In genomic region chr12:123445388-123446344, GRCh38 we compare ENCODE assay signal across 9 cellular contexts. TPM values are rescaled to one million over a fixed set of nuclear protein-coding genes. Genes with fewer than 3 reads are reported as not detected.
DNase-seq lines count a peak whose midpoint lies in the region; ATAC-seq and TF ChIP-seq lines count a peak whose summit lies in the region.
"Had no signal": no experiment of that assay in that cellular context is flagged by ENCODE, and none has a peak within 500 bp of the region (broad histone marks: within the 10 kb centered on the region; RNA-seq: fewer than 3 reads in every experiment).

No MANE protein-coding gene starts in this region.

- peak; percentile 48 for TF ChIP-seq POLR2A in GM19193 (IDR thresholded peaks at IDR 0.05; ENCODE audit: extremely low read depth, insufficient read depth, insufficient read length)

- no peaks in the 10 kb centered on the region for H3K36me3 ChIP-seq in heart right ventricle

- H3K27me3 ChIP-seq in heart right ventricle = no peaks in the 10 kb centered on the region

- intact Hi-C loops in heart right ventricle (cut with DNase I) = no loop called here

- WGBS in heart right ventricle, 2 donors = 47 to 48% methylated on average over 18 of the region's 18 CpGs

- DNase-seq in T1000 (lab: John Stamatoyannopoulos, UW) (peak; percentile 46), heart right ventricle (peak; percentile 28 to 32), KG1 (lab: John Stamatoyannopoulos, UW) (no peak), inferior parietal cortex (ENCODE audit: extremely low spot score) (no peak)
- DNase-seq in stimulated activated naive CD4-positive, alpha-beta T cell treated with Interleukin-2 at 50 U/mL for 16 hours (lab: John Stamatoyannopoulos, UW) = no peak
- DNase-seq: NCI-H446 treated with DMSO at 0.1 percent for 48 hours had no signal

- H3K9me3 ChIP-seq in heart right ventricle = no peaks in the 10 kb centered on the region

- peak overlapping the region in 9 of 10 donors; percentile 28 to 90 (median 79) for H3K27ac ChIP-seq in heart right ventricle
- peak overlapping the region in 18 of 21 experiments; percentile 27 to 89 (median 60) for H3K27ac ChIP-seq in skin epidermis

- peaks cover 8 to 44% (median 28%) of the 10 kb centered on the region in 9 donors for H3K4me1 ChIP-seq in heart right ventricle

- TF ChIP-seq CTCF in heart right ventricle (IDR thresholded peaks at IDR 0.05) = no peak

- H3K4me3 ChIP-seq in heart right ventricle = peak overlapping the region in 3 of 10 donors; percentile 2 to 16 (median 13)
- no peak overlapping the region for H3K4me3 ChIP-seq in skin epidermis

- ATAC-seq in heart right ventricle (peak; percentile 73 to 88 (median 76)), GM18861 (IDR thresholded peaks at IDR 0.05; ENCODE audit: unreplicated experiment) (no peak)

RNA-seq across cellular contexts. Expression of gene RILPL2, which starts 9.2 kb away (rescaled TPM):
- 1 to 10 TPM; 1.5 to 3.5 (median 2.0) TPM for total RNA-seq in heart right ventricle
- 1 to 10 TPM; 2.8 to 3.2 TPM for polyA plus RNA-seq in heart right ventricle

RNA-seq across cellular contexts. Expression of gene SNRNP35, which starts 12.3 kb away (rescaled TPM):
- 10 to 100 TPM; 18.0 to 32.4 (median 19.5) TPM for total RNA-seq in heart right ventricle
- 100 to 1,000 TPM in 1 of 2 donors, 10 to 100 TPM in 1; 27.6 to 117 TPM for polyA plus RNA-seq in heart right ventricle

Comparison
In these comparisons a context has a peak if more than half of its experiments do, and no peak if none do; other contexts are left out.
1. DNase-seq: peak in T1000 (single experiment) and heart right ventricle (2 of 2); none in stimulated activated naive CD4-positive, alpha-beta T cell treated with Interleukin-2 at 50 U/mL for 16 hours (single experiment), KG1 (single experiment) and inferior parietal cortex (single experiment).